ENCODE assay signal across 20 cellular contexts in genomic region chr9:135116371-135116770, GRCh38. TPM values are rescaled to one million over a fixed set of nuclear protein-coding genes. Genes with fewer than 3 reads are reported as not detected.
DNase-seq lines count a peak whose midpoint lies in the region; ATAC-seq and TF ChIP-seq lines count a peak whose summit lies in the region.
"Had no signal": no experiment of that assay in that cellular context is flagged by ENCODE, and none has a peak within 500 bp of the region (broad histone marks: within the 10 kb centered on the region; RNA-seq: fewer than 3 reads in every experiment).

No MANE protein-coding gene starts in this region.

- H3K4me1 ChIP-seq in right atrium auricular region (no peaks in the 10 kb centered on the region), endodermal cell (ENCODE audit: control insufficient read depth, insufficient read depth, low read length) (no peaks in the 10 kb centered on the region), smooth muscle cell (ENCODE audit: low read depth) (no peaks in the 10 kb centered on the region)
- H3K4me1 ChIP-seq: HAP-1 had no signal

- no peak overlapping the region for H3K4me3 Mint-ChIP-seq in endodermal cell
- H3K4me3 Mint-ChIP-seq: CD4-positive, CD25-positive, alpha-beta regulatory T cell; CD8-positive, alpha-beta memory T cell had no signal

- no peak overlapping the region for H3K4me3 ChIP-seq in right atrium auricular region
- no peak overlapping the region for H3K4me3 ChIP-seq in endodermal cell (ENCODE audit: low read length)
- H3K4me3 ChIP-seq in smooth muscle cell, result no peak overlapping the region
- H3K4me3 ChIP-seq: GM12878, HAP-1 had no signal

- peak overlapping the region; percentile 49 for H3K4me2 ChIP-seq in smooth muscle cell

- H3K79me2 ChIP-seq in smooth muscle cell (ENCODE audit: low read depth), result no peaks in the 10 kb centered on the region

- no peaks in the 10 kb centered on the region for H4K20me1 ChIP-seq in smooth muscle cell (ENCODE audit: low read depth)

- peaks cover 9% of the 10 kb centered on the region for H3K9me3 Mint-ChIP-seq in endodermal cell

- WGBS in endodermal cell (ENCODE audit: insufficient coverage in 1 of 2, insufficient read length in 1 of 2), 2 experiments, result 92% methylated on average over 4 of the region's 4 CpGs; no CpG with 5 or more reads in 1 of the 2 experiments
- 86% methylated on average over 4 of the region's 4 CpGs for WGBS in smooth muscle cell (ENCODE audit: low lambda C conversion rate)

- H3K36me3 ChIP-seq in right atrium auricular region (no peaks in the 10 kb centered on the region), endodermal cell (ENCODE audit: control insufficient read depth, insufficient read depth, low read length) (no peaks in the 10 kb centered on the region), smooth muscle cell (ENCODE audit: low read depth) (no peaks in the 10 kb centered on the region)
- H3K36me3 ChIP-seq: HAP-1 had no signal

- intact Hi-C loops in Right ventricle myocardium inferior (cut with DNase I), result no loop called here

- ATAC-seq in Right ventricle myocardium inferior, result no peak
- ATAC-seq: GM12878, HepG2 had no signal

- H3F3A ChIP-seq in smooth muscle cell (ENCODE audit: low read depth), result no peaks in the 10 kb centered on the region

- H3K27me3 Mint-ChIP-seq in endodermal cell (ENCODE audit: insufficient read depth), result no peaks in the 10 kb centered on the region
- H3K27me3 Mint-ChIP-seq: CD4-positive, CD25-positive, alpha-beta regulatory T cell had no signal

- peaks cover 18% of the 10 kb centered on the region for H3K36me3 Mint-ChIP-seq in endodermal cell (ENCODE audit: low read depth)
- H3K36me3 Mint-ChIP-seq: CD4-positive, CD25-positive, alpha-beta regulatory T cell; CD8-positive, alpha-beta memory T cell had no signal

- no peaks in the 10 kb centered on the region for H3K4me1 Mint-ChIP-seq in endodermal cell
- H3K4me1 Mint-ChIP-seq: CD4-positive, CD25-positive, alpha-beta regulatory T cell; CD8-positive, alpha-beta memory T cell had no signal

- TF ChIP-seq CTCF in right atrium auricular region (IDR thresholded peaks at IDR 0.05) (no peak), endodermal cell (conservative IDR thresholded peaks at IDR 0.05) (no peak), smooth muscle cell (IDR thresholded peaks at IDR 0.05; ENCODE audit: borderline replicate concordance, insufficient read depth, poor library complexity, severe bottlenecking) (no peak)

- no peaks in the 10 kb centered on the region for H3K9me3 ChIP-seq in right atrium auricular region
- H3K9me3 ChIP-seq in endodermal cell (ENCODE audit: control insufficient read depth, low read length), result no peaks in the 10 kb centered on the region
- no peaks in the 10 kb centered on the region for H3K9me3 ChIP-seq in smooth muscle cell (replicated peaks; ENCODE audit: low read depth)
- H3K9me3 ChIP-seq: BE2C, HAP-1 had no signal

- DNase-seq in Right ventricle myocardium inferior (ENCODE audit: missing footprints) (peak; percentile 5), right atrium auricular region (ENCODE audit: low spot score) (no peak), endodermal cell (no peak), smooth muscle cell (lab: John Stamatoyannopoulos, UW; ENCODE audit: unreplicated experiment) (no peak), NCI-H1105 treated with DMSO at 0.1 percent for 48 hours (lab: John Stamatoyannopoulos, UW) (no peak), NCI-H510A treated with DMSO at 0.1 percent for 48 hours (lab: John Stamatoyannopoulos, UW) (no peak), middle frontal gyrus (ENCODE audit: extremely low spot score, low spot score) (no peak)
- DNase-seq: 8988T; C1 segment of cervical spinal cord; CD4-positive, CD25-positive, alpha-beta regulatory T cell; CD8-positive, alpha-beta memory T cell; COR-L47; DMS 273 treated with DMSO at 0.1 percent for 48 hours; DMS53; DND-41; EL had no signal

- H3K27ac ChIP-seq in right atrium auricular region (no peak overlapping the region), endodermal cell (ENCODE audit: low read depth, low read length) (peak overlapping the region; percentile 73), smooth muscle cell (ENCODE audit: low read depth) (peak overlapping the region; percentile 36)

- H3K9ac ChIP-seq in endodermal cell (ENCODE audit: extremely low read depth, low read length, poor library complexity, severe bottlenecking) (no peak overlapping the region), smooth muscle cell (ENCODE audit: low read depth) (no peak overlapping the region)

- H2AFZ ChIP-seq in smooth muscle cell (ENCODE audit: low read depth), result no peak overlapping the region

- H3K27ac Mint-ChIP-seq in endodermal cell, result no peak overlapping the region
- H3K27ac Mint-ChIP-seq: CD4-positive, CD25-positive, alpha-beta regulatory T cell; CD8-positive, alpha-beta memory T cell had no signal

- H3K27me3 ChIP-seq in right atrium auricular region, result no peaks in the 10 kb centered on the region
- H3K27me3 ChIP-seq in endodermal cell (ENCODE audit: control insufficient read depth, insufficient read depth, low read length, poor library complexity, severe bottlenecking), result no peaks in the 10 kb centered on the region
- no peaks in the 10 kb centered on the region for H3K27me3 ChIP-seq in smooth muscle cell (ENCODE audit: low read depth)
- H3K27me3 ChIP-seq: BE2C had no signal

RNA-seq across cellular contexts. Expression of gene OLFM1, which starts 28.9 kb away (rescaled TPM):
- total RNA-seq in Right ventricle myocardium inferior (17.9 TPM), right atrium auricular region (1 to 10 TPM; 7.6 to 9.7 TPM), endodermal cell (10 to 100 TPM; 11.0 to 23.2 TPM), smooth muscle cell (1.2 and 11.0 TPM in 2 replicates)
- polyA plus RNA-seq in endodermal cell (2013, experiment 1 of 2), result 55.6 TPM
- 51.7 TPM for polyA plus RNA-seq in endodermal cell (2013, experiment 2 of 2)
- polyA plus RNA-seq in smooth muscle cell, result 3.7 and 4.5 TPM in 2 replicates
- total RNA-seq: CD4-positive, CD25-positive, alpha-beta regulatory T cell; CD8-positive, alpha-beta memory T cell; GM12878; HepG2 had no signal
- polyA plus RNA-seq: CD4-positive, CD25-positive, alpha-beta regulatory T cell; CD8-positive, alpha-beta memory T cell; GM12878; HepG2 had no signal

Comparison
In these comparisons a context has a peak if more than half of its experiments do, and no peak if none do; other contexts are left out.
1. H3K27ac ChIP-seq: peak in endodermal cell (single experiment) and smooth muscle cell (single experiment); none in right atrium auricular region (0 of 2).